1 cellular context compared by ENCODE assay signal in the genomic region with DNA sequence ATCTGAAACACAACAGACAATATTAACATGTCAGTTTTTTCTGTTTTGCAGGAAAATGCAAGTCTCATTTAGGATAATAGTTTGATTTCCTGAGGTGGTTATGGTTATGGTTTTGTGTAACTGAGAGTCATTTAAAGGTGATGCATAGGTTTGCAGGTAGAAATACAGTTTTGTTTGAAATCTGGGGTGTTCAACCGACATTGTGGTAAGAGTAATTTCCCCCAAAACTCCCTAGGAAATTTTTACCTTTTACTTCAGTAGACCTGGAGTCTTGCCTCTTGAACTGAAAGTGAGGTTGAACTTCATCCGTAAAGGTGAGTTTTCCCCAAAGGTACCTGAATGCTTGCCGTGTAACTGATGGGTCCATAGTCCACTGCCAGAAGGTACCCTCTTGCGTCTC.
A peak's percentile ranks its signal among the peaks of the same experiment; 100 is the strongest.
TF ChIP-seq lines count a peak whose summit lies in the region.

No MANE protein-coding gene starts in this region.

TF ChIP-seq in GM12878, 131 proteins besides CTCF, POLR2A, EP300 and RAD21:
- peak; percentile 26; the same call in 1 of the 2 replicates for TF ChIP-seq CREM (IDR thresholded peaks at IDR 0.05; ENCODE audit: low read depth)
- TF ChIP-seq CREB1 (IDR thresholded peaks at IDR 0.05; ENCODE audit: low read depth), result no peak
- 0 out of 2 replicates have a peak, but pooled peaks have one; percentile 28 for TF ChIP-seq IKZF1 (conservative IDR thresholded peaks at IDR 0.05)
- no peak for TF ChIP-seq BHLHE40 (IDR thresholded peaks at IDR 0.05; ENCODE audit: borderline replicate concordance in 1 of 2, low read depth in 2 of 2, low read length in 1 of 2)
- no peak for TF ChIP-seq POLR2AphosphoS5 (IDR thresholded peaks at IDR 0.05; ENCODE audit: low read length)
- TF ChIP-seq, protein P1, sequence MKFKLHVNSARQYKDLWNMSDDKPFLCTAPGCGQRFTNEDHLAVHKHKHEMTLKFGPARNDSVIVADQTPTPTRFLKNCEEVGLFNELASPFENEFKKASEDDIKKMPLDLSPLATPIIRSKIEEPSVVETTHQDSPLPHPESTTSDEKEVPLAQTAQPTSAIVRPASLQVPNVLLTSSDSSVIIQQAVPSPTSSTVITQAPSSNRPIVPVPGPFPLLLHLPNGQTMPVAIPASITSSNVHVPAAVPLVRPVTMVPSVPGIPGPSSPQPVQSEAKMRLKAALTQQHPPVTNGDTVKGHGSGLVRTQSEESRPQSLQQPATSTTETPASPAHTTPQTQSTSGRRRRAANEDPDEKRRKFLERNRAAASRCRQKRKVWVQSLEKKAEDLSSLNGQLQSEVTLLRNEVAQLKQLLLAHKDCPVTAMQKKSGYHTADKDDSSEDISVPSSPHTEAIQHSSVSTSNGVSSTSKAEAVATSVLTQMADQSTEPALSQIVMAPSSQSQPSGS (IDR thresholded peaks at IDR 0.05; ENCODE audit: low read length), result no peak
- TF ChIP-seq, protein P2, sequence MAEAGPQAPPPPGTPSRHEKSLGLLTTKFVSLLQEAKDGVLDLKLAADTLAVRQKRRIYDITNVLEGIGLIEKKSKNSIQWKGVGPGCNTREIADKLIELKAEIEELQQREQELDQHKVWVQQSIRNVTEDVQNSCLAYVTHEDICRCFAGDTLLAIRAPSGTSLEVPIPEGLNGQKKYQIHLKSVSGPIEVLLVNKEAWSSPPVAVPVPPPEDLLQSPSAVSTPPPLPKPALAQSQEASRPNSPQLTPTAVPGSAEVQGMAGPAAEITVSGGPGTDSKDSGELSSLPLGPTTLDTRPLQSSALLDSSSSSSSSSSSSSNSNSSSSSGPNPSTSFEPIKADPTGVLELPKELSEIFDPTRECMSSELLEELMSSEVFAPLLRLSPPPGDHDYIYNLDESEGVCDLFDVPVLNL (IDR thresholded peaks at IDR 0.05; ENCODE audit: low read depth, low read length), result no peak
- no peak for TF ChIP-seq BACH1 (IDR thresholded peaks at IDR 0.05; ENCODE audit: borderline replicate concordance)
- no peak for TF ChIP-seq CHD1 (IDR thresholded peaks at IDR 0.05; ENCODE audit: low read depth, low read length)
- TF ChIP-seq, protein P3, sequence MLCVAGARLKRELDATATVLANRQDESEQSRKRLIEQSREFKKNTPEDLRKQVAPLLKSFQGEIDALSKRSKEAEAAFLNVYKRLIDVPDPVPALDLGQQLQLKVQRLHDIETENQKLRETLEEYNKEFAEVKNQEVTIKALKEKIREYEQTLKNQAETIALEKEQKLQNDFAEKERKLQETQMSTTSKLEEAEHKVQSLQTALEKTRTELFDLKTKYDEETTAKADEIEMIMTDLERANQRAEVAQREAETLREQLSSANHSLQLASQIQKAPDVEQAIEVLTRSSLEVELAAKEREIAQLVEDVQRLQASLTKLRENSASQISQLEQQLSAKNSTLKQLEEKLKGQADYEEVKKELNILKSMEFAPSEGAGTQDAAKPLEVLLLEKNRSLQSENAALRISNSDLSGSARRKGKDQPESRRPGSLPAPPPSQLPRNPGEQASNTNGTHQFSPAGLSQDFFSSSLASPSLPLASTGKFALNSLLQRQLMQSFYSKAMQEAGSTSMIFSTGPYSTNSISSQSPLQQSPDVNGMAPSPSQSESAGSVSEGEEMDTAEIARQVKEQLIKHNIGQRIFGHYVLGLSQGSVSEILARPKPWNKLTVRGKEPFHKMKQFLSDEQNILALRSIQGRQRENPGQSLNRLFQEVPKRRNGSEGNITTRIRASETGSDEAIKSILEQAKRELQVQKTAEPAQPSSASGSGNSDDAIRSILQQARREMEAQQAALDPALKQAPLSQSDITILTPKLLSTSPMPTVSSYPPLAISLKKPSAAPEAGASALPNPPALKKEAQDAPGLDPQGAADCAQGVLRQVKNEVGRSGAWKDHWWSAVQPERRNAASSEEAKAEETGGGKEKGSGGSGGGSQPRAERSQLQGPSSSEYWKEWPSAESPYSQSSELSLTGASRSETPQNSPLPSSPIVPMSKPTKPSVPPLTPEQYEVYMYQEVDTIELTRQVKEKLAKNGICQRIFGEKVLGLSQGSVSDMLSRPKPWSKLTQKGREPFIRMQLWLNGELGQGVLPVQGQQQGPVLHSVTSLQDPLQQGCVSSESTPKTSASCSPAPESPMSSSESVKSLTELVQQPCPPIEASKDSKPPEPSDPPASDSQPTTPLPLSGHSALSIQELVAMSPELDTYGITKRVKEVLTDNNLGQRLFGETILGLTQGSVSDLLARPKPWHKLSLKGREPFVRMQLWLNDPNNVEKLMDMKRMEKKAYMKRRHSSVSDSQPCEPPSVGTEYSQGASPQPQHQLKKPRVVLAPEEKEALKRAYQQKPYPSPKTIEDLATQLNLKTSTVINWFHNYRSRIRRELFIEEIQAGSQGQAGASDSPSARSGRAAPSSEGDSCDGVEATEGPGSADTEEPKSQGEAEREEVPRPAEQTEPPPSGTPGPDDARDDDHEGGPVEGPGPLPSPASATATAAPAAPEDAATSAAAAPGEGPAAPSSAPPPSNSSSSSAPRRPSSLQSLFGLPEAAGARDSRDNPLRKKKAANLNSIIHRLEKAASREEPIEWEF (IDR thresholded peaks at IDR 0.05; ENCODE audit: insufficient replicate concordance, low read depth, low read length), result no peak
- TF ChIP-seq, protein P4, sequence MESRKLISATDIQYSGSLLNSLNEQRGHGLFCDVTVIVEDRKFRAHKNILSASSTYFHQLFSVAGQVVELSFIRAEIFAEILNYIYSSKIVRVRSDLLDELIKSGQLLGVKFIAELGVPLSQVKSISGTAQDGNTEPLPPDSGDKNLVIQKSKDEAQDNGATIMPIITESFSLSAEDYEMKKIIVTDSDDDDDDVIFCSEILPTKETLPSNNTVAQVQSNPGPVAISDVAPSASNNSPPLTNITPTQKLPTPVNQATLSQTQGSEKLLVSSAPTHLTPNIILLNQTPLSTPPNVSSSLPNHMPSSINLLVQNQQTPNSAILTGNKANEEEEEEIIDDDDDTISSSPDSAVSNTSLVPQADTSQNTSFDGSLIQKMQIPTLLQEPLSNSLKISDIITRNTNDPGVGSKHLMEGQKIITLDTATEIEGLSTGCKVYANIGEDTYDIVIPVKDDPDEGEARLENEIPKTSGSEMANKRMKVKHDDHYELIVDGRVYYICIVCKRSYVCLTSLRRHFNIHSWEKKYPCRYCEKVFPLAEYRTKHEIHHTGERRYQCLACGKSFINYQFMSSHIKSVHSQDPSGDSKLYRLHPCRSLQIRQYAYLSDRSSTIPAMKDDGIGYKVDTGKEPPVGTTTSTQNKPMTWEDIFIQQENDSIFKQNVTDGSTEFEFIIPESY (IDR thresholded peaks at IDR 0.05), result no peak
- no peak for TF ChIP-seq YBX1 (IDR thresholded peaks at IDR 0.05)
- peak; percentile 32; the same call in 1 of the 2 replicates for TF ChIP-seq CBFB (IDR thresholded peaks at IDR 0.05; ENCODE audit: low read depth)
- no peak for TF ChIP-seq FOS (IDR thresholded peaks at IDR 0.05; ENCODE audit: borderline replicate concordance, extremely low read depth, insufficient read length)
- TF ChIP-seq SMC3 (IDR thresholded peaks at IDR 0.05; ENCODE audit: borderline replicate concordance, low read length), result no peak
- TF ChIP-seq ATF7 (IDR thresholded peaks at IDR 0.05; ENCODE audit: low read depth), result no peak
- 0 out of 2 replicates have a peak, but pooled peaks have one; percentile 17 for TF ChIP-seq JUNB (IDR thresholded peaks at IDR 0.05)
- TF ChIP-seq FOXM1 (IDR thresholded peaks at IDR 0.05; ENCODE audit: low read depth, low read length), result peak; percentile 50; the same call in 1 of the 2 replicates
- TF ChIP-seq, protein P5, sequence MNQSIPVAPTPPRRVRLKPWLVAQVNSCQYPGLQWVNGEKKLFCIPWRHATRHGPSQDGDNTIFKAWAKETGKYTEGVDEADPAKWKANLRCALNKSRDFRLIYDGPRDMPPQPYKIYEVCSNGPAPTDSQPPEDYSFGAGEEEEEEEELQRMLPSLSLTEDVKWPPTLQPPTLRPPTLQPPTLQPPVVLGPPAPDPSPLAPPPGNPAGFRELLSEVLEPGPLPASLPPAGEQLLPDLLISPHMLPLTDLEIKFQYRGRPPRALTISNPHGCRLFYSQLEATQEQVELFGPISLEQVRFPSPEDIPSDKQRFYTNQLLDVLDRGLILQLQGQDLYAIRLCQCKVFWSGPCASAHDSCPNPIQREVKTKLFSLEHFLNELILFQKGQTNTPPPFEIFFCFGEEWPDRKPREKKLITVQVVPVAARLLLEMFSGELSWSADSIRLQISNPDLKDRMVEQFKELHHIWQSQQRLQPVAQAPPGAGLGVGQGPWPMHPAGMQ (IDR thresholded peaks at IDR 0.05; ENCODE audit: borderline replicate concordance), result no peak
- TF ChIP-seq, protein P6, sequence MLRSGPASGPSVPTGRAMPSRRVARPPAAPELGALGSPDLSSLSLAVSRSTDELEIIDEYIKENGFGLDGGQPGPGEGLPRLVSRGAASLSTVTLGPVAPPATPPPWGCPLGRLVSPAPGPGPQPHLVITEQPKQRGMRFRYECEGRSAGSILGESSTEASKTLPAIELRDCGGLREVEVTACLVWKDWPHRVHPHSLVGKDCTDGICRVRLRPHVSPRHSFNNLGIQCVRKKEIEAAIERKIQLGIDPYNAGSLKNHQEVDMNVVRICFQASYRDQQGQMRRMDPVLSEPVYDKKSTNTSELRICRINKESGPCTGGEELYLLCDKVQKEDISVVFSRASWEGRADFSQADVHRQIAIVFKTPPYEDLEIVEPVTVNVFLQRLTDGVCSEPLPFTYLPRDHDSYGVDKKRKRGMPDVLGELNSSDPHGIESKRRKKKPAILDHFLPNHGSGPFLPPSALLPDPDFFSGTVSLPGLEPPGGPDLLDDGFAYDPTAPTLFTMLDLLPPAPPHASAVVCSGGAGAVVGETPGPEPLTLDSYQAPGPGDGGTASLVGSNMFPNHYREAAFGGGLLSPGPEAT (IDR thresholded peaks at IDR 0.05; ENCODE audit: low read depth), result peak; percentile 43; the same call in 1 of the 2 replicates
- TF ChIP-seq CBX5 (IDR thresholded peaks at IDR 0.05; ENCODE audit: low read depth), result no peak
- TF ChIP-seq ZBED1 (IDR thresholded peaks at IDR 0.05; ENCODE audit: borderline replicate concordance), result no peak
- TF ChIP-seq ASH2L (IDR thresholded peaks at IDR 0.05; ENCODE audit: borderline replicate concordance, low read depth), result 0 out of 2 replicates have a peak, but pooled peaks have one; percentile 2
- no peak for TF ChIP-seq MEF2B (IDR thresholded peaks at IDR 0.05; ENCODE audit: partially characterized antibody, poor library complexity, severe bottlenecking)
- peak; percentile 41; the same call in 1 of the 2 replicates for TF ChIP-seq NFIC (IDR thresholded peaks at IDR 0.05; ENCODE audit: low read depth, low read length)
- TF ChIP-seq EED (IDR thresholded peaks at IDR 0.05; ENCODE audit: low read depth), result no peak
- TF ChIP-seq SUZ12 (IDR thresholded peaks at IDR 0.05; ENCODE audit: unreplicated experiment), result no peak
- TF ChIP-seq RB1 (IDR thresholded peaks at IDR 0.05; ENCODE audit: borderline replicate concordance), result no peak
- TF ChIP-seq, protein P7, sequence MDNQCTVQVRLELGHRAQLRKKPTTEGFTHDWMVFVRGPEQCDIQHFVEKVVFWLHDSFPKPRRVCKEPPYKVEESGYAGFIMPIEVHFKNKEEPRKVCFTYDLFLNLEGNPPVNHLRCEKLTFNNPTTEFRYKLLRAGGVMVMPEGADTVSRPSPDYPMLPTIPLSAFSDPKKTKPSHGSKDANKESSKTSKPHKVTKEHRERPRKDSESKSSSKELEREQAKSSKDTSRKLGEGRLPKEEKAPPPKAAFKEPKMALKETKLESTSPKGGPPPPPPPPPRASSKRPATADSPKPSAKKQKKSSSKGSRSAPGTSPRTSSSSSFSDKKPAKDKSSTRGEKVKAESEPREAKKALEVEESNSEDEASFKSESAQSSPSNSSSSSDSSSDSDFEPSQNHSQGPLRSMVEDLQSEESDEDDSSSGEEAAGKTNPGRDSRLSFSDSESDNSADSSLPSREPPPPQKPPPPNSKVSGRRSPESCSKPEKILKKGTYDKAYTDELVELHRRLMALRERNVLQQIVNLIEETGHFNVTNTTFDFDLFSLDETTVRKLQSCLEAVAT (IDR thresholded peaks at IDR 0.05), result no peak
- no peak for TF ChIP-seq LARP7 (IDR thresholded peaks at IDR 0.05)
- TF ChIP-seq, protein P8, sequence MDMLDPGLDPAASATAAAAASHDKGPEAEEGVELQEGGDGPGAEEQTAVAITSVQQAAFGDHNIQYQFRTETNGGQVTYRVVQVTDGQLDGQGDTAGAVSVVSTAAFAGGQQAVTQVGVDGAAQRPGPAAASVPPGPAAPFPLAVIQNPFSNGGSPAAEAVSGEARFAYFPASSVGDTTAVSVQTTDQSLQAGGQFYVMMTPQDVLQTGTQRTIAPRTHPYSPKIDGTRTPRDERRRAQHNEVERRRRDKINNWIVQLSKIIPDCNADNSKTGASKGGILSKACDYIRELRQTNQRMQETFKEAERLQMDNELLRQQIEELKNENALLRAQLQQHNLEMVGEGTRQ (IDR thresholded peaks at IDR 0.05; ENCODE audit: borderline replicate concordance, low read depth, low read length), result no peak
- TF ChIP-seq TCF12 (IDR thresholded peaks at IDR 0.05; ENCODE audit: low read depth, low read length), result no peak
- no peak for TF ChIP-seq JUND (IDR thresholded peaks at IDR 0.05; ENCODE audit: low read depth, low read length)
- TF ChIP-seq, protein P9, sequence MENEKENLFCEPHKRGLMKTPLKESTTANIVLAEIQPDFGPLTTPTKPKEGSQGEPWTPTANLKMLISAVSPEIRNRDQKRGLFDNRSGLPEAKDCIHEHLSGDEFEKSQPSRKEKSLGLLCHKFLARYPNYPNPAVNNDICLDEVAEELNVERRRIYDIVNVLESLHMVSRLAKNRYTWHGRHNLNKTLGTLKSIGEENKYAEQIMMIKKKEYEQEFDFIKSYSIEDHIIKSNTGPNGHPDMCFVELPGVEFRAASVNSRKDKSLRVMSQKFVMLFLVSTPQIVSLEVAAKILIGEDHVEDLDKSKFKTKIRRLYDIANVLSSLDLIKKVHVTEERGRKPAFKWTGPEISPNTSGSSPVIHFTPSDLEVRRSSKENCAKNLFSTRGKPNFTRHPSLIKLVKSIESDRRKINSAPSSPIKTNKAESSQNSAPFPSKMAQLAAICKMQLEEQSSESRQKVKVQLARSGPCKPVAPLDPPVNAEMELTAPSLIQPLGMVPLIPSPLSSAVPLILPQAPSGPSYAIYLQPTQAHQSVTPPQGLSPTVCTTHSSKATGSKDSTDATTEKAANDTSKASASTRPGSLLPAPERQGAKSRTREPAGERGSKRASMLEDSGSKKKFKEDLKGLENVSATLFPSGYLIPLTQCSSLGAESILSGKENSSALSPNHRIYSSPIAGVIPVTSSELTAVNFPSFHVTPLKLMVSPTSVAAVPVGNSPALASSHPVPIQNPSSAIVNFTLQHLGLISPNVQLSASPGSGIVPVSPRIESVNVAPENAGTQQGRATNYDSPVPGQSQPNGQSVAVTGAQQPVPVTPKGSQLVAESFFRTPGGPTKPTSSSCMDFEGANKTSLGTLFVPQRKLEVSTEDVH (IDR thresholded peaks at IDR 0.05; ENCODE audit: low read depth, partially characterized antibody), result no peak
- peak; percentile 46 for TF ChIP-seq RELA (IDR thresholded peaks at IDR 0.05; ENCODE audit: borderline replicate concordance, partially characterized antibody)
- peak; percentile 89 for TF ChIP-seq RUNX3 (IDR thresholded peaks at IDR 0.05; ENCODE audit: low read length)
